Comparison of ENCODE assay signal across 25 cellular contexts in genomic region chr3:53509494-53509893, GRCh38. TPM values are rescaled to one million over a fixed set of nuclear protein-coding genes. Genes with fewer than 3 reads are reported as not detected.
"Had no signal": no experiment of that assay in that cellular context is flagged by ENCODE, and none has a peak within 500 bp of the region (broad histone marks: within the 10 kb centered on the region; RNA-seq: fewer than 3 reads in every experiment).

No MANE protein-coding gene starts in this region.

- H3K4me1 Mint-ChIP-seq: IgD-negative memory B cell, T-cell had no signal

- DNase-seq: Kasumi-1, MM.1S, NCI-H1048, NCI-H1436, NCI-H187, NCI-H2029, NCI-H2081 treated with DMSO at 0.1 percent for 48 hours, NCI-H2171, NCI-H226, NCI-H446, NCI-H510A, NCI-H524 treated with DMSO at 0.1 percent for 48 hours, NCI-H69, NCI-H774, SHP77, SK-N-SH, SW 1271, T-cell had no signal

- H3K27ac ChIP-seq: HL-60, KMS-11, RWPE1 had no signal

- H3K4me3 Mint-ChIP-seq: IgD-negative memory B cell, T-cell had no signal

- H3K9me2 ChIP-seq: SK-N-SH had no signal

- ATAC-seq: K562, T-cell had no signal

- H3K4me3 ChIP-seq: K562 had no signal

- H3K36me3 Mint-ChIP-seq: IgD-negative memory B cell, T-cell had no signal

- H3K9me3 Mint-ChIP-seq: IgD-negative memory B cell, T-cell had no signal

- FAIRE-seq: HTR-8/SVneo, K562 had no signal

- H3K4me2 ChIP-seq: KMS-11, SK-N-SH had no signal

- H3K27ac Mint-ChIP-seq: T-cell had no signal

RNA-seq across cellular contexts. Expression of gene CACNA1D, which starts 15.1 kb away (rescaled TPM):
- total RNA-seq: M059J had no signal
- polyA plus RNA-seq: IgD-negative memory B cell, K562 had no signal
